ENCODE assay signal across 14 cellular contexts in the genomic region with DNA sequence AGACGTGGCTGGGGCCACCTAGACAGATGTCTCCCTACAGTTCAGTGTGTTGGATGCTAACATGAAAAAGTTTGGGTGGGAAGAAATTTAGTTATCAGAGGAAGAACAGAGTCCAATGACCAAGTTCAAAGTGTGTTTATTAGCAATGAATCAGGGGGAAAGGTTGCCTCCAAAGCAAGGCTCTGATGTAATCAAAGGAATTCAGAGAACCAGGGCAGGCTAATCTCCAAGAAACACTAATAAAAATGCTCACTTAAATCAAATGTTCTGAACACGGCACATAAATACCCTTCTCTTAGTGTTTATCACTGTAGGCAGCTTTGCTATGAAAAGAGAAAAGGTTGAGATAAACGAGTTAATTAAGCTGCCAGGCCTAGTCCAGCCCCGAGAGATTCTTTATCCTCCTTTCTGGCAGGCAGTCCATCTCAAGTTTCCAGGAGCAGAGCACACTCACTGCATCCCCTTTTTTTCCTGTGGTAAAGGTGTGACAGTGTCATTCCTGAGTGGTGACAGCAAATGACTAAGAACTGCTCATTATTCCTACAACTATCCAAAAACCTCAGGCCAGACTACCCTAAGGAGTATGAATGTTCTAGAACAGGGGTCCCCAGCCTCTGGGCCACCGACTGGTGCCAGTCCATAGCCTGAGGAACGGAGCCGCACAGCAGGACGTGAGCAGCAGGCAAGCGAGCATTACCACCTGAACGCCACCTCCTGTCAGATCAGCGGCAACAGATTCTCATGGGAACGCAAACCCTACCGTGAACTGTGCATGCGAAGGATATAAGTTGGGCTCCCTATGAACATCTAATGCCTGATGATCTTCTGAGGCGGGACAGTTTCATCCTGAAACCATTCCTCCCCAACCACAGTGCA.
DNase-seq lines count a peak whose midpoint lies in the region; ATAC-seq, FAIRE-seq and TF ChIP-seq lines count a peak whose summit lies in the region.
"Had no signal": no experiment of that assay in that cellular context is flagged by ENCODE, and none has a peak within 500 bp of the region (broad histone marks: within the 10 kb centered on the region; RNA-seq: fewer than 3 reads in every experiment).

No MANE protein-coding gene starts in this region.

- no peak overlapping the region for H3K27ac Mint-ChIP-seq in chondrocyte (ENCODE audit: unreplicated experiment)
- H3K27ac Mint-ChIP-seq: H9 had no signal

- POLR2A ChIA-PET in HepG2 (lab: Yijun Ruan, JAX) = no interaction called here

- peaks cover 5% of the 10 kb centered on the region for H3K4me1 Mint-ChIP-seq in chondrocyte (ENCODE audit: low read depth)
- H3K4me1 Mint-ChIP-seq: H9 had no signal

- H3K4me2 ChIP-seq in HepG2 (ENCODE audit: low read depth, low read length) = no peak overlapping the region

- H3K4me3 ChIP-seq in liver (ENCODE audit: low read depth in 1 of 3, low read length in 3 of 3) = no peak overlapping the region
- H3K4me3 ChIP-seq in HepG2 (replicated peaks in 1 of 3; ENCODE audit: insufficient read depth in 1 of 3, low read depth in 2 of 3, low read length in 3 of 3) = no peak overlapping the region
- H3K4me3 ChIP-seq: testis had no signal

- H3K36me3 ChIP-seq in liver (ENCODE audit: control insufficient read depth in 4 of 4, insufficient read depth in 3 of 4, low read depth in 1 of 4, low read length in 3 of 4) (no peaks in the 10 kb centered on the region), HepG2 (replicated peaks in 1 of 2; ENCODE audit: control insufficient read depth in 1 of 2, insufficient read depth in 2 of 2, low read length in 2 of 2) (no peaks in the 10 kb centered on the region)

- no TSS peak for BruUV-seq in HepG2 (replicated peaks; lab: Mats Ljungman, UMichigan)

- H3K27me3 Mint-ChIP-seq in chondrocyte (ENCODE audit: low read depth) = no peaks in the 10 kb centered on the region

- in situ Hi-C loops in HepG2 (cut with HindIII; ENCODE audit: extremely low pct_ligation_motif_present, low pct_unique_long_range_greater_than_20kb) = no loop called here

- no peak for TF ChIP-seq CTCF in liver (IDR thresholded peaks at IDR 0.05; ENCODE audit: low read depth, low read length, missing input control)
- no peak for TF ChIP-seq CTCF in HepG2 (CRISPR knock-in tag; IDR thresholded peaks at IDR 0.05)
- TF ChIP-seq CTCF in chondrocyte (IDR thresholded peaks at IDR 0.05) = no peak

- H3K27ac ChIP-seq in liver (ENCODE audit: low read depth in 1 of 2, low read length in 2 of 2) (peak overlapping the region in 1 of 2 donors; percentile 37), HepG2 (ENCODE audit: extremely low read length, insufficient read depth, low read length) (no peak overlapping the region), caudate nucleus (ENCODE audit: low read depth, low read length) (peak overlapping the region; percentile 67)
- H3K27ac ChIP-seq: testis had no signal

- H3K27me3 ChIP-seq in liver (ENCODE audit: control insufficient read depth in 4 of 4, insufficient read depth in 4 of 4, low read length in 3 of 4) = no peaks in the 10 kb centered on the region
- H3K27me3 ChIP-seq in HepG2 (ENCODE audit: control insufficient read depth in 1 of 2, insufficient read depth in 2 of 2, low read length in 2 of 2) = peaks cover 0 to 8% of the 10 kb centered on the region in 2 experiments; a peak in 2 of 5 replicates
- H3K27me3 ChIP-seq: testis had no signal

- H3K79me2 ChIP-seq in HepG2 (ENCODE audit: insufficient read depth, low read length) = no peaks in the 10 kb centered on the region

- intact Hi-C loops in HepG2 (cut with micrococcal nuclease; ENCODE audit: unreplicated experiment) = no loop called here

- no peak overlapping the region for H2AFZ ChIP-seq in HepG2 (ENCODE audit: low read length)

- TF ChIP-seq RAD21 in liver (IDR thresholded peaks at IDR 0.05) (no peak), HepG2 (CRISPR knock-in tag; IDR thresholded peaks at IDR 0.05) (no peak)

- H3K4me3 Mint-ChIP-seq in chondrocyte (ENCODE audit: unreplicated experiment) = no peak overlapping the region
- H3K4me3 Mint-ChIP-seq: H9 had no signal

- H3K9ac ChIP-seq in liver (ENCODE audit: low read depth in 1 of 2, low read length in 2 of 2) (no peak overlapping the region), HepG2 (ENCODE audit: insufficient read depth, low read depth, low read length) (no peak overlapping the region)

- no peak for FAIRE-seq in HepG2 (lab: Jason Lieb, UNC)
- FAIRE-seq: endometrium, islet of Langerhans had no signal

- TF ChIP-seq POLR2A in HepG2 (IDR thresholded peaks at IDR 0.05; ENCODE audit: insufficient read depth in 1 of 2, low read depth in 2 of 2, low read length in 2 of 2) = no peak

- CTCF ChIA-PET in HepG2 (lab: Yijun Ruan, JAX; ENCODE audit: low intra/inter-chr PET ratio, low total read pairs) = no interaction called here

- DNase-seq in HepG2 (ENCODE audit: low spot score) (no peak), caudate nucleus (lab: John Stamatoyannopoulos, UW) (peak in 1 of 61 donors; percentile 42), kidney glomerular epithelial cell (lab: John Stamatoyannopoulos, UW) (peak; percentile 10), amniotic stem cell (lab: John Stamatoyannopoulos, UW) (no peak), chondrocyte (ENCODE audit: low spot score) (no peak)
- DNase-seq: activated CD4-positive, alpha-beta T cell treated with anti-CD3 and anti-CD28 coated beads, Interleukin-2, amount 50 U/mL, for 48 hours; H9; NCI-H446 treated with DMSO at 0.1 percent for 48 hours; testis had no signal

- no peak for TF ChIP-seq EP300 in HepG2 (IDR thresholded peaks at IDR 0.05; ENCODE audit: low read depth in 2 of 2, low read length in 2 of 2)
- no peak for TF ChIP-seq EP300 in HepG2 (CRISPR knock-in tag; IDR thresholded peaks at IDR 0.05; ENCODE audit: borderline replicate concordance)

- no peaks in the 10 kb centered on the region for H3K36me3 Mint-ChIP-seq in chondrocyte (ENCODE audit: low read depth)

- no peak for ATAC-seq in HepG2
- no peak for ATAC-seq in GM18909 (IDR thresholded peaks at IDR 0.05; ENCODE audit: poor library complexity, unreplicated experiment)
- ATAC-seq in GM19328 (IDR thresholded peaks at IDR 0.05; ENCODE audit: unreplicated experiment) = no peak

- no peaks in the 10 kb centered on the region for H3K9me3 Mint-ChIP-seq in chondrocyte (ENCODE audit: low read depth)
- H3K9me3 Mint-ChIP-seq: H9 had no signal

- H3K9me3 ChIP-seq in liver (ENCODE audit: control insufficient read depth in 4 of 4, low read length in 3 of 4) (no peaks in the 10 kb centered on the region), HepG2 (ENCODE audit: low read length) (no peaks in the 10 kb centered on the region)
- H3K9me3 ChIP-seq: testis had no signal

- no peaks in the 10 kb centered on the region for H4K20me1 ChIP-seq in HepG2 (ENCODE audit: insufficient read depth, low read length)

- 84% methylated on average over 15 of the region's 15 CpGs for WGBS in liver
- WGBS in HepG2 (ENCODE audit: low lambda C conversion rate) = 34% methylated on average over 6 of the region's 15 CpGs

- H3K4me1 ChIP-seq in liver (ENCODE audit: control insufficient read depth in 4 of 4, insufficient read depth in 4 of 4, low read length in 3 of 4) (peaks cover 0 to 18% (median 13%) of the 10 kb centered on the region in 4 donors), HepG2 (ENCODE audit: insufficient read depth, low read length) (no peaks in the 10 kb centered on the region)
- H3K4me1 ChIP-seq: testis had no signal

TF ChIP-seq in liver, 16 proteins besides CTCF, POLR2A, EP300 and RAD21:
- TF ChIP-seq RXRA (IDR thresholded peaks at IDR 0.05) (peak; percentile 66 to 73), HNF4G (IDR thresholded peaks at IDR 0.05) (no peak), SP1 (IDR thresholded peaks at IDR 0.05) (peak; percentile 55), HNF4A (conservative IDR thresholded peaks at IDR 0.05) (peak; percentile 74 to 84)

TF ChIP-seq in HepG2, 621 proteins besides CTCF, POLR2A, EP300 and RAD21:
- TF ChIP-seq DMAP1 (CRISPR knock-in tag; IDR thresholded peaks at IDR 0.05) = no peak
- TF ChIP-seq ZNF768 (CRISPR knock-in tag; IDR thresholded peaks at IDR 0.05) = no peak
- TF ChIP-seq, protein P1, sequence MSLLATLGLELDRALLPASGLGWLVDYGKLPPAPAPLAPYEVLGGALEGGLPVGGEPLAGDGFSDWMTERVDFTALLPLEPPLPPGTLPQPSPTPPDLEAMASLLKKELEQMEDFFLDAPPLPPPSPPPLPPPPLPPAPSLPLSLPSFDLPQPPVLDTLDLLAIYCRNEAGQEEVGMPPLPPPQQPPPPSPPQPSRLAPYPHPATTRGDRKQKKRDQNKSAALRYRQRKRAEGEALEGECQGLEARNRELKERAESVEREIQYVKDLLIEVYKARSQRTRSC (CRISPR knock-in tag; IDR thresholded peaks at IDR 0.05; ENCODE audit: low read depth) = no peak
